Comparison of ENCODE assay signal across 8 cellular contexts in the genomic region with DNA sequence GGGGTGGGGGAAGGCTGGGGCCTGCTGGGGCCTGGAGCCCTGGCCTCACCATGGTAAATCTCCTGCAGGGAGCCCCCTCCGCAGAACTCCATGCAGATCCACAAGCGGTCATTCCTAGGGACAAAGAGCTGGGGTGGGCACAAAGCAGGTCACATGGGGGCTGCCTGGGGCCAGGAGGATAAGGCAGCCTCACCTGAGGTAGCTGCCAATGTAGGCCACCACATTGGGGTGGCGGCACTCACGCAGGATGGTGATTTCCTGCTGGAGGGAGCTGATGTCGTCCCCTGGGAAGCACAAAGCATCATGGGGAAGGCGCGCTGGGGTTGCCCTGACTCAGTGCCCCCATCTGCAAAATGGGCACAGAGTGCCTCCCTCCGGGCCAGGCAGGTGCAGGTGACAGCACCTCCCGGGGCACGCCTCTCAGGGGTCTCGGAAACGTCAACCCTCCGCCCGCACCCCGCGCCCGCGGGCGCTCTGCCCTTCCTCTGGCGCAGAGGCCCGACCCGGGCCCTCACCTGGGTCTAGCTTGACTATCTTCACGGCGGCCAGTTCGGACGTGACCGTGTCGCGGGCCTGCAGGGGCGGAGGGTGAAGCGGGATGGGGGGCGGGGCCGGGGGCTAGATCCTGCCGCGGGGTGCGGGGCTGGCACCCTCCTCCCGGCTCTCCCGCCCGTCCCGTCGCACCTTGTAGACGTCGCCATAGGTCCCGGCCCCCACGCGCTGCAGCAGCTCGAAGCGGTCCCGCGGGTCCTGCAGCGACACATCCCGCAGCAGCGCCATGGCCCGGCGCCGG. TPM values are rescaled to one million over a fixed set of nuclear protein-coding genes. Genes with fewer than 3 reads are reported as not detected.
DNase-seq lines count a peak whose midpoint lies in the region; ATAC-seq and TF ChIP-seq lines count a peak whose summit lies in the region.

No MANE protein-coding gene starts in this region.

- ATAC-seq in GM21529 (IDR thresholded peaks at IDR 0.05; ENCODE audit: unreplicated experiment), result peak; percentile 14
- ATAC-seq in PC-3, result peak; percentile 32
- ATAC-seq in mucosa of descending colon, result peak; percentile 1

- H3K36me3 ChIP-seq in CD8-positive, alpha-beta memory T cell (ENCODE audit: insufficient read depth, low read length), result peaks cover 19% of the 10 kb centered on the region
- H3K36me3 ChIP-seq in PC-3 (ENCODE audit: low read depth, low read length) (no peaks in the 10 kb centered on the region; the same call in 1 of the 2 replicates), breast epithelium (no peaks in the 10 kb centered on the region), mucosa of descending colon (ENCODE audit: low read depth) (no peaks in the 10 kb centered on the region), transverse colon (no peaks in the 10 kb centered on the region)

- peak overlapping the region; percentile 77 for H3K4me3 ChIP-seq in CD8-positive, alpha-beta memory T cell (ENCODE audit: low read length)
- H3K4me3 ChIP-seq in PC-3 (ENCODE audit: low read length), result peak overlapping the region; percentile 79
- H3K4me3 ChIP-seq in breast epithelium, result peak overlapping the region; percentile 58 to 77 (median 67)
- peak overlapping the region; percentile 24 for H3K4me3 ChIP-seq in mucosa of descending colon
- peak overlapping the region; percentile 53 to 87 (median 62) for H3K4me3 ChIP-seq in transverse colon

- no peaks in the 10 kb centered on the region for H3K9me2 ChIP-seq in PC-3 (replicated peaks; ENCODE audit: low read length)

- peaks cover 0 to 61% (median 3%) of the 10 kb centered on the region in 3 donors for H3K36me3 Mint-ChIP-seq in CD8-positive, alpha-beta memory T cell

- TF ChIP-seq CTCF in PC-3 (conservative IDR thresholded peaks at IDR 0.05; ENCODE audit: low read depth, low read length), result no peak
- TF ChIP-seq CTCF in breast epithelium (IDR thresholded peaks at IDR 0.05), result no peak
- no peak for TF ChIP-seq CTCF in mucosa of descending colon (IDR thresholded peaks at IDR 0.05)
- no peak for TF ChIP-seq CTCF in transverse colon (IDR thresholded peaks at IDR 0.05)
- no peak for TF ChIP-seq CTCF in GM10266 (IDR thresholded peaks at IDR 0.05; ENCODE audit: control insufficient read depth, insufficient read depth, low read depth, missing control alignments)

- H3K9me3 ChIP-seq in CD8-positive, alpha-beta memory T cell (ENCODE audit: low read length), result no peaks in the 10 kb centered on the region
- H3K9me3 ChIP-seq in PC-3 (ENCODE audit: low read length) (no peaks in the 10 kb centered on the region), breast epithelium (no peaks in the 10 kb centered on the region), mucosa of descending colon (no peaks in the 10 kb centered on the region), transverse colon (no peaks in the 10 kb centered on the region)

- peak overlapping the region; percentile 44 for H3K27ac ChIP-seq in CD8-positive, alpha-beta memory T cell (ENCODE audit: low read depth, low read length)
- H3K27ac ChIP-seq in PC-3 (ENCODE audit: low read length) (no peak overlapping the region), breast epithelium (peak overlapping the region; percentile 75 to 85), transverse colon (peak overlapping the region; percentile 64 to 92 (median 89))

- POLR2A ChIA-PET in CD8-positive, alpha-beta memory T cell (lab: Charles Lee), result interaction anchor here (0.5 to 4.9 kb wide), 11 partner anchors 8 to 1489 kb away, joined by 3 to 46 read pairs (median 4); partner anchors contain the start of genes CDC42BPG, RASGRP2 and SF1
- POLR2A ChIA-PET in PC-3 (lab: Charles Lee; ENCODE audit: unreplicated experiment), result no interaction called here

- no peaks in the 10 kb centered on the region for H3K27me3 ChIP-seq in CD8-positive, alpha-beta memory T cell (ENCODE audit: insufficient read depth, low read length, poor library complexity, severe bottlenecking)
- H3K27me3 ChIP-seq in PC-3 (ENCODE audit: low read length) (no peaks in the 10 kb centered on the region), breast epithelium (no peaks in the 10 kb centered on the region), transverse colon (no peaks in the 10 kb centered on the region)

- H3K4me1 Mint-ChIP-seq in CD8-positive, alpha-beta memory T cell, result peaks cover 19 to 41% (median 21%) of the 10 kb centered on the region in 3 donors

- TF ChIP-seq POLR2A in breast epithelium (IDR thresholded peaks at IDR 0.05) (no peak), transverse colon (IDR thresholded peaks at IDR 0.05) (no peak)

- peaks cover 28% of the 10 kb centered on the region for H3K4me1 ChIP-seq in CD8-positive, alpha-beta memory T cell (ENCODE audit: insufficient read depth, low read length)
- H3K4me1 ChIP-seq in PC-3 (ENCODE audit: insufficient read depth, low read length), result peaks cover 19% of the 10 kb centered on the region
- H3K4me1 ChIP-seq in breast epithelium, result peaks cover 0 to 5% of the 10 kb centered on the region in 2 donors
- peaks cover 17% of the 10 kb centered on the region for H3K4me1 ChIP-seq in mucosa of descending colon (ENCODE audit: low read depth)
- H3K4me1 ChIP-seq in transverse colon, result peaks cover 10 to 33% (median 20%) of the 10 kb centered on the region in 4 donors

- H2AFZ ChIP-seq in PC-3 (ENCODE audit: low read length), result peak overlapping the region; percentile 86

- no TSS peak for BruUV-seq in PC-3 (replicated peaks; lab: Mats Ljungman, UMichigan)

- DNase-seq in CD8-positive, alpha-beta memory T cell, result peak in 2 of 5 donors; percentile 33 to 40
- DNase-seq in PC-3 (no peak), breast epithelium (ENCODE audit: low spot score in 2 of 2) (no peak), mucosa of descending colon (peak in 1 of 3 donors; percentile 82), transverse colon (peak; percentile 32), GM19238 (ENCODE audit: insufficient read length, low spot score) (no peak), GM10266 (ENCODE audit: extremely low spot score) (no peak)

- H4K20me1 ChIP-seq in PC-3 (ENCODE audit: low read length), result no peaks in the 10 kb centered on the region

- intact Hi-C loops in PC-3 (cut with micrococcal nuclease), result loop anchor here (2.0 kb wide), 2 partner anchors 24 to 44 kb away; partner anchors contain the start of gene SF1
- intact Hi-C loops in breast epithelium (cut with DNase I; ENCODE audit: low total_unique reads), result no loop called here
- intact Hi-C loops in mucosa of descending colon (cut with DNase I, micrococcal nuclease), result no loop called here
- intact Hi-C loops in transverse colon (cut with DNase I; ENCODE audit: low total_unique reads), result no loop called here

- H3K4me3 Mint-ChIP-seq in CD8-positive, alpha-beta memory T cell, result peak overlapping the region; percentile 76 to 89 (median 79)

- H3F3A ChIP-seq in PC-3 (ENCODE audit: low read length, unreplicated experiment), result peaks cover 10% of the 10 kb centered on the region

- peak overlapping the region; percentile 37 for H3K9ac ChIP-seq in PC-3 (ENCODE audit: low read length)

- H3K27ac Mint-ChIP-seq in CD8-positive, alpha-beta memory T cell, result peak overlapping the region; percentile 19 to 91 (median 82)

- in situ Hi-C loops in transverse colon (cut with MboI; ENCODE audit: low pct_ligation_motif_present in 1 of 4, low pct_unique_long_range_greater_than_20kb in 1 of 4, low sequenced_read_pairs in 3 of 4), result no loop called here

- CTCF ChIA-PET in CD8-positive, alpha-beta memory T cell (lab: Charles Lee), result interaction anchor here (0.7 to 2.2 kb wide), 8 partner anchors 9 to 92 kb away, joined by 3 to 9 read pairs (median 3); no protein-coding TSS in a partner anchor
- CTCF ChIA-PET in PC-3 (lab: Charles Lee), result interaction anchor here (0.6 to 0.7 kb wide), 2 partner anchors 19 to 246 kb away, joined by 5 read pairs; no protein-coding TSS in a partner anchor

- no peaks in the 10 kb centered on the region for H3K9me3 Mint-ChIP-seq in CD8-positive, alpha-beta memory T cell

- peak overlapping the region; percentile 77 for H3K4me2 ChIP-seq in PC-3 (ENCODE audit: low read length)

- H3K27me3 Mint-ChIP-seq in CD8-positive, alpha-beta memory T cell, result peaks cover 0 to 4% of the 10 kb centered on the region in 2 donors

- H3K79me2 ChIP-seq in PC-3 (ENCODE audit: low read length), result peaks cover 10% of the 10 kb centered on the region; the same call in 1 of the 2 replicates

- WGBS in transverse colon (ENCODE audit: low coverage in 1 of 2), 2 donors, result 8% methylated on average over 18 of the region's 56 CpGs; no CpG with 5 or more reads in 1 of the 2 donors

- no peak for TF ChIP-seq EP300 in transverse colon (IDR thresholded peaks at IDR 0.05; ENCODE audit: low read depth)

RNA-seq across cellular contexts. Expression of gene MAP4K2, which starts 0.4 kb away (rescaled TPM):
- total RNA-seq in CD8-positive, alpha-beta memory T cell, result 10 to 100 TPM; 54.8 to 55.3 TPM
- 39.0 TPM for polyA plus RNA-seq in CD8-positive, alpha-beta memory T cell
- total RNA-seq in PC-3 (2014; rRNA removed) (55.6 and 57.0 TPM in 2 replicates), breast epithelium (10 to 100 TPM in 2 of 3 donors, 1 to 10 TPM in 1; 7.7 to 16.1 (median 14.0) TPM), mucosa of descending colon (10 to 100 TPM in 2 of 3 donors, 1 to 10 TPM in 1; 8.7 to 16.8 (median 14.1) TPM), transverse colon (100 to 1,000 TPM in 2 of 4 donors, 10 to 100 TPM in 2; 10.1 to 369 (median 90.9) TPM)

RNA-seq across cellular contexts. Expression of gene MEN1, which starts 7.8 kb away (rescaled TPM):
- 10 to 100 TPM; 45.8 to 47.7 TPM for total RNA-seq in CD8-positive, alpha-beta memory T cell
- 45.0 TPM for polyA plus RNA-seq in CD8-positive, alpha-beta memory T cell
- 46.1 and 54.1 TPM in 2 replicates for total RNA-seq in PC-3 (2014; rRNA removed)
- total RNA-seq in breast epithelium, result 10 to 100 TPM; 11.4 to 19.0 (median 14.8) TPM
- total RNA-seq in mucosa of descending colon, result 10 to 100 TPM; 19.3 to 26.4 (median 21.9) TPM
- 10 to 100 TPM; 19.5 to 30.3 (median 25.4) TPM for total RNA-seq in transverse colon

RNA-seq across cellular contexts. Expression of gene SF1, which starts 24.2 kb away (rescaled TPM):
- 100 to 1,000 TPM; 403 to 423 TPM for total RNA-seq in CD8-positive, alpha-beta memory T cell
- polyA plus RNA-seq in CD8-positive, alpha-beta memory T cell, result 176 TPM
- 209 and 217 TPM in 2 replicates for total RNA-seq in PC-3 (2014; rRNA removed)
- 100 to 1,000 TPM; 264 to 293 (median 277) TPM for total RNA-seq in breast epithelium
- total RNA-seq in mucosa of descending colon, result 100 to 1,000 TPM; 223 to 317 (median 241) TPM
- total RNA-seq in transverse colon, result 100 to 1,000 TPM; 196 to 458 (median 377) TPM

RNA-seq across cellular contexts. Expression of gene CDC42BPG, which starts 41.9 kb away (rescaled TPM):
- 1 to 10 TPM in 1 of 2 experiments, under 1 TPM in 1; 0.66 to 2.3 TPM for total RNA-seq in CD8-positive, alpha-beta memory T cell
- 0.52 TPM for polyA plus RNA-seq in CD8-positive, alpha-beta memory T cell
- total RNA-seq in PC-3 (2014; rRNA removed) (14.5 and 30.5 TPM in 2 replicates), breast epithelium (10 to 100 TPM in 1 of 3 donors, 1 to 10 TPM in 1, not detected in 1; 5.9 to 14.9 TPM), mucosa of descending colon (10 to 100 TPM; 24.3 to 73.1 (median 32.3) TPM), transverse colon (10 to 100 TPM; 32.6 to 82.3 (median 46.9) TPM)

RNA-seq across cellular contexts. Expression of gene PYGM, which starts 42.8 kb away (rescaled TPM):
- total RNA-seq in CD8-positive, alpha-beta memory T cell, result 1 to 10 TPM; 2.2 TPM
- 0.15 TPM for polyA plus RNA-seq in CD8-positive, alpha-beta memory T cell
- total RNA-seq in PC-3 (2014; rRNA removed), result 0.95 and 1.3 TPM in 2 replicates
- total RNA-seq in breast epithelium, result 1 to 10 TPM; 1.3 to 4.5 (median 3.4) TPM
- 10 to 100 TPM in 1 of 3 donors, 1 to 10 TPM in 2; 2.0 to 21.1 (median 2.8) TPM for total RNA-seq in mucosa of descending colon
- 1 to 10 TPM; 1.2 to 7.9 (median 2.2) TPM for total RNA-seq in transverse colon

Comparison
In these comparisons a context has a peak if more than half of its experiments do, and no peak if none do; other contexts are left out.
1. H3K4me3 ChIP-seq: peak in every context shown above with its lines; median percentile 79 in PC-3; 77 in CD8-positive, alpha-beta memory T cell; 67 in breast epithelium; 62 in transverse colon; 24 in mucosa of descending colon.